ENCODE assay signal across 28 cellular contexts in genomic region chr3:53829605-53830004, GRCh38. TPM values are rescaled to one million over a fixed set of nuclear protein-coding genes. Genes with fewer than 3 reads are reported as not detected.
"Had no signal": no experiment of that assay in that cellular context is flagged by ENCODE, and none has a peak within 500 bp of the region (broad histone marks: within the 10 kb centered on the region; RNA-seq: fewer than 3 reads in every experiment).

No MANE protein-coding gene starts in this region.

- H3K4me3 ChIP-seq: adrenal gland, body of pancreas, colonic mucosa, esophagus squamous epithelium, gastroesophageal sphincter had no signal

- FAIRE-seq: endometrium, endothelial cell of umbilical vein had no signal

- DNase-seq: activated CD4-positive, alpha-beta T cell treated with anti-CD3 and anti-CD28 coated beads for 1 hour; activated CD4-positive, alpha-beta T cell treated with anti-CD3 and anti-CD28 coated beads for 48 hours; activated CD4-positive, alpha-beta T cell treated with anti-CD3 and anti-CD28 coated beads, Interleukin-2, amount 50 U/mL, for 1 hour; activated CD4-positive, alpha-beta T cell treated with anti-CD3 and anti-CD28 coated beads, Interleukin-2, amount 50 U/mL, for 48 hours; activated CD8-positive, alpha-beta memory T cell treated with anti-CD3 and anti-CD28 coated beads for 24 hours; activated CD8-positive, alpha-beta T cell treated with anti-CD3 and anti-CD28 coated beads for 36 hours; activated effector memory CD4-positive, alpha-beta T cell treated with anti-CD3 and anti-CD28 coated beads, Interleukin-2, amount 50 U/mL, for 16 hours; activated naive CD4-positive, alpha-beta T cell treated with anti-CD3 and anti-CD28 coated beads for 36 hours; activated naive CD8-positive, alpha-beta T cell treated with anti-CD3 and anti-CD28 coated beads for 36 hours; activated naive CD8-positive, alpha-beta T cell treated with anti-CD3 and anti-CD28 coated beads, Interleukin-2, amount 50 U/mL, for 24 hours; activated T-cell treated with anti-CD3 and anti-CD28 coated beads, Interleukin-2, amount 50 U/mL, for 4 hours; amygdala; aorta; body of pancreas; central memory CD4-positive, alpha-beta T cell; cerebellar nuclear complex; colonic mucosa; effector CD8-positive, alpha-beta T cell; esophagus squamous epithelium; foreskin melanocyte; T-helper 2 cell had no signal

- H3K4me1 ChIP-seq: adrenal gland, colonic mucosa, esophagus squamous epithelium, gastroesophageal sphincter had no signal

- H3K27me3 ChIP-seq: adrenal gland, body of pancreas, colonic mucosa, gastroesophageal sphincter had no signal

- H3K27ac ChIP-seq: adrenal gland, body of pancreas, colonic mucosa, epithelial cell of prostate, esophagus squamous epithelium, gastroesophageal sphincter had no signal

- ATAC-seq: activated CD8-positive, alpha-beta T cell treated with anti-CD3 and anti-CD28 coated beads for 36 hours; activated naive CD8-positive, alpha-beta T cell treated with anti-CD3 and anti-CD28 coated beads, Interleukin-2, amount 50 U/mL, for 24 hours; activated T-cell treated with anti-CD3 and anti-CD28 coated beads, Interleukin-2, amount 50 U/mL, for 4 hours; body of pancreas; gastroesophageal sphincter; WTC11 had no signal

- H3K9me3 ChIP-seq: adrenal gland, body of pancreas, colonic mucosa, esophagus squamous epithelium, gastroesophageal sphincter had no signal

- H3K36me3 ChIP-seq: adrenal gland, colonic mucosa, esophagus squamous epithelium, gastroesophageal sphincter had no signal

RNA-seq across cellular contexts. Expression of gene IL17RB, which starts 16.8 kb away (rescaled TPM):
- total RNA-seq: activated CD8-positive, alpha-beta T cell treated with anti-CD3 and anti-CD28 coated beads for 36 hours; activated naive CD8-positive, alpha-beta T cell treated with anti-CD3 and anti-CD28 coated beads for 36 hours; endothelial cell of umbilical vein; glomerular endothelial cell had no signal
